ENCODE assay signal across 1 cellular context in genomic region chr1:173477286-173478098, GRCh38.
A peak's percentile ranks its signal among the peaks of the same experiment; 100 is the strongest.
TF ChIP-seq lines count a peak whose summit lies in the region.

Gene PRDX6 (plus strand): TSS chr1:173477335. CDS start chr1:173477398, 63 bp downstream.

TF ChIP-seq in K562, 482 proteins besides CTCF, POLR2A, EP300 and RAD21 (continued from another document and continues in another):
- TF ChIP-seq ZNF449 (CRISPR knock-in tag; IDR thresholded peaks at IDR 0.05) (no peak), EZH2 (IDR thresholded peaks at IDR 0.05; ENCODE audit: borderline replicate concordance, low read depth, low read length) (no peak), SMARCB1 (IDR thresholded peaks at IDR 0.05; ENCODE audit: insufficient read length, low read depth) (no peak), ZBTB26 (CRISPR knock-in tag; IDR thresholded peaks at IDR 0.05) (no peak), ZBTB40 (IDR thresholded peaks at IDR 0.05) (peak; percentile 62; the same call in 1 of the 2 replicates), ZBTB40 (CRISPR knock-in tag; IDR thresholded peaks at IDR 0.05) (0 out of 2 replicates have a peak, but pooled peaks have one; percentile 1), RBFOX2 (IDR thresholded peaks at IDR 0.05; ENCODE audit: low read depth, low read length) (peak; percentile 94), ADNP (tag; IDR thresholded peaks at IDR 0.05) (no peak), TAL1 (IDR thresholded peaks at IDR 0.05) (no peak), ZNF589 (CRISPR knock-in tag; IDR thresholded peaks at IDR 0.05; ENCODE audit: low read depth) (no peak), SP2 (IDR thresholded peaks at IDR 0.05; ENCODE audit: extremely low read depth, low read depth, low read length, poor library complexity, severe bottlenecking) (no peak), MBD2 (IDR thresholded peaks at IDR 0.05; ENCODE audit: borderline replicate concordance, low read depth) (peak; percentile 25; the same call in 1 of the 2 replicates), FOSL1 (tag; conservative IDR thresholded peaks at IDR 0.05) (no peak; the same call in 1 of the 2 replicates), ZNF740 (CRISPR knock-in tag; IDR thresholded peaks at IDR 0.05) (peak; percentile 68; the same call in 1 of the 2 replicates), ZNF740 (tag; IDR thresholded peaks at IDR 0.05) (no peak), ZNF512 (tag; IDR thresholded peaks at IDR 0.05) (no peak), BRF1 (IDR thresholded peaks at IDR 0.05; ENCODE audit: borderline replicate concordance, extremely low read depth, insufficient read length) (no peak), PURB (CRISPR knock-in tag; IDR thresholded peaks at IDR 0.05; ENCODE audit: low read depth) (no peak), ID3 (CRISPR knock-in tag; IDR thresholded peaks at IDR 0.05) (no peak), ID3 (tag; IDR thresholded peaks at IDR 0.05) (no peak), JUN (IDR thresholded peaks at IDR 0.05; ENCODE audit: borderline replicate concordance, low read depth, low read length) (no peak), JUN (CRISPR knock-in tag; IDR thresholded peaks at IDR 0.05; ENCODE audit: borderline replicate concordance) (peak; percentile 70; the same call in 1 of the 2 replicates), RHOXF2B (CRISPR knock-in tag; conservative IDR thresholded peaks at IDR 0.05) (no peak), ETS2 (tag; IDR thresholded peaks at IDR 0.05; ENCODE audit: borderline replicate concordance, poor library complexity, severe bottlenecking) (no peak), ZMIZ1 (IDR thresholded peaks at IDR 0.05; ENCODE audit: low read depth in 2 of 2, low read length in 2 of 2) (peak in 1 of 2 experiments; percentile 36; a peak in 1 of 4 replicates), PKNOX1 (IDR thresholded peaks at IDR 0.05) (no peak), E2F1 (CRISPR knock-in tag; IDR thresholded peaks at IDR 0.05) (no peak), GATA2 (CRISPR knock-in tag; IDR thresholded peaks at IDR 0.05) (no peak), DIDO1 (tag; IDR thresholded peaks at IDR 0.05; ENCODE audit: low read depth) (no peak), GABPB2 (CRISPR knock-in tag; conservative IDR thresholded peaks at IDR 0.05) (no peak), FOS (IDR thresholded peaks at IDR 0.05; ENCODE audit: extremely low read depth, insufficient read length) (no peak), FOXO4 (CRISPR knock-in tag; IDR thresholded peaks at IDR 0.05) (no peak), HDAC2 (IDR thresholded peaks at IDR 0.05) (no peak), ZBTB8A (IDR thresholded peaks at IDR 0.05; ENCODE audit: partially characterized antibody) (no peak), PHF20 (IDR thresholded peaks at IDR 0.05; ENCODE audit: partially characterized antibody) (peak; percentile 62), SRSF3 (IDR thresholded peaks at IDR 0.05; ENCODE audit: insufficient read depth, low read length) (no peak)
